In the genomic region with DNA sequence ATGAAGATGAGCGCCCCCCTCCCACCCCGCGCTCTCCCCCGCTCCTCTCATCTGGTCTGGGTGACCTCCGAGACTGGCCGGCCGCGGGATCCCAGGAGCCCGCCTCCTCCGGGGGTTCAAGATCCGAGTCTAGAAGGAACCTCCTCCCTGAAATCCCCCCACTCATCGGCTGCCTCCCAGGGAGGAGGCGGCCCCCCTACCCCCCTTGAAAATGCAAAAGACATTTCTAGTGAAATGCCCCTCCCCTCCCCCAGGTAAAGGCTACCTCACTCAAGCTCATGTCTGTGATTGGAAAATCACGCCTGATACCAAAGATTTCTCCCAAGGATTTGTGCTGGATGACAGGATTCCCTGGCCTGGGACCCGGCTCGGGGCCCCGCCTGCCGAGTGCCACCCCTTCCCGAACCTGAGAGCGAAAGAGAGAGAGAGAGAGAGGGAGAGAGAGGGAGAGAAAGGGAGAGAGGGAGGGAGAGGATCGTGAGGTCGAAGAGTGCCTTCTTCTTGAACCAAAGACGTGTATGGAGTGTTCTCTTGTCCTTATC, we compare ENCODE assay signal across 1 cellular context.
TF ChIP-seq lines count a peak whose summit lies in the region.

No MANE protein-coding gene starts in this region.

TF ChIP-seq in WTC11, 78 proteins besides CTCF, POLR2A, EP300 and RAD21 (continued from another document):
- TF ChIP-seq, protein P1, sequence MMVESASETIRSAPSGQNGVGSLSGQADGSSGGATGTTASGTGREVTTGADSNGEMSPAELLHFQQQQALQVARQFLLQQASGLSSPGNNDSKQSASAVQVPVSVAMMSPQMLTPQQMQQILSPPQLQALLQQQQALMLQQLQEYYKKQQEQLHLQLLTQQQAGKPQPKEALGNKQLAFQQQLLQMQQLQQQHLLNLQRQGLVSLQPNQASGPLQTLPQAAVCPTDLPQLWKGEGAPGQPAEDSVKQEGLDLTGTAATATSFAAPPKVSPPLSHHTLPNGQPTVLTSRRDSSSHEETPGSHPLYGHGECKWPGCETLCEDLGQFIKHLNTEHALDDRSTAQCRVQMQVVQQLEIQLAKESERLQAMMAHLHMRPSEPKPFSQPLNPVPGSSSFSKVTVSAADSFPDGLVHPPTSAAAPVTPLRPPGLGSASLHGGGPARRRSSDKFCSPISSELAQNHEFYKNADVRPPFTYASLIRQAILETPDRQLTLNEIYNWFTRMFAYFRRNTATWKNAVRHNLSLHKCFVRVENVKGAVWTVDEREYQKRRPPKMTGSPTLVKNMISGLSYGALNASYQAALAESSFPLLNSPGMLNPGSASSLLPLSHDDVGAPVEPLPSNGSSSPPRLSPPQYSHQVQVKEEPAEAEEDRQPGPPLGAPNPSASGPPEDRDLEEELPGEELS (CRISPR knock-in tag; IDR thresholded peaks at IDR 0.05), result no peak
- TF ChIP-seq MXD4 (CRISPR knock-in tag; IDR thresholded peaks at IDR 0.05; ENCODE audit: borderline replicate concordance) (no peak), AR (CRISPR knock-in tag; IDR thresholded peaks at IDR 0.05) (no peak), NFE2L1 (CRISPR knock-in tag; IDR thresholded peaks at IDR 0.05) (no peak), NR1H2 (CRISPR knock-in tag; IDR thresholded peaks at IDR 0.05) (no peak), KAT7 (CRISPR knock-in tag; IDR thresholded peaks at IDR 0.05; ENCODE audit: borderline replicate concordance) (no peak), ZBTB21 (CRISPR knock-in tag; IDR thresholded peaks at IDR 0.05; ENCODE audit: borderline replicate concordance) (no peak), ZNF671 (CRISPR knock-in tag; IDR thresholded peaks at IDR 0.05) (no peak), MYBL2 (CRISPR knock-in tag; IDR thresholded peaks at IDR 0.05) (no peak), MLX (CRISPR knock-in tag; IDR thresholded peaks at IDR 0.05) (no peak), IRF2 (CRISPR knock-in tag; IDR thresholded peaks at IDR 0.05; ENCODE audit: borderline replicate concordance, low read depth) (no peak), EMX1 (CRISPR knock-in tag; IDR thresholded peaks at IDR 0.05) (no peak), NFATC4 (CRISPR knock-in tag; IDR thresholded peaks at IDR 0.05) (no peak), GABPB1 (CRISPR knock-in tag; IDR thresholded peaks at IDR 0.05) (no peak), ZNF512 (CRISPR knock-in tag; IDR thresholded peaks at IDR 0.05; ENCODE audit: borderline replicate concordance) (no peak), ZNF532 (CRISPR knock-in tag; IDR thresholded peaks at IDR 0.05; ENCODE audit: borderline replicate concordance) (no peak), CDX4 (CRISPR knock-in tag; IDR thresholded peaks at IDR 0.05; ENCODE audit: borderline replicate concordance) (no peak)
- TF ChIP-seq, protein P2, sequence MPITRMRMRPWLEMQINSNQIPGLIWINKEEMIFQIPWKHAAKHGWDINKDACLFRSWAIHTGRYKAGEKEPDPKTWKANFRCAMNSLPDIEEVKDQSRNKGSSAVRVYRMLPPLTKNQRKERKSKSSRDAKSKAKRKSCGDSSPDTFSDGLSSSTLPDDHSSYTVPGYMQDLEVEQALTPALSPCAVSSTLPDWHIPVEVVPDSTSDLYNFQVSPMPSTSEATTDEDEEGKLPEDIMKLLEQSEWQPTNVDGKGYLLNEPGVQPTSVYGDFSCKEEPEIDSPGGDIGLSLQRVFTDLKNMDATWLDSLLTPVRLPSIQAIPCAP (CRISPR knock-in tag; IDR thresholded peaks at IDR 0.05), result no peak
- TF ChIP-seq, protein P3, sequence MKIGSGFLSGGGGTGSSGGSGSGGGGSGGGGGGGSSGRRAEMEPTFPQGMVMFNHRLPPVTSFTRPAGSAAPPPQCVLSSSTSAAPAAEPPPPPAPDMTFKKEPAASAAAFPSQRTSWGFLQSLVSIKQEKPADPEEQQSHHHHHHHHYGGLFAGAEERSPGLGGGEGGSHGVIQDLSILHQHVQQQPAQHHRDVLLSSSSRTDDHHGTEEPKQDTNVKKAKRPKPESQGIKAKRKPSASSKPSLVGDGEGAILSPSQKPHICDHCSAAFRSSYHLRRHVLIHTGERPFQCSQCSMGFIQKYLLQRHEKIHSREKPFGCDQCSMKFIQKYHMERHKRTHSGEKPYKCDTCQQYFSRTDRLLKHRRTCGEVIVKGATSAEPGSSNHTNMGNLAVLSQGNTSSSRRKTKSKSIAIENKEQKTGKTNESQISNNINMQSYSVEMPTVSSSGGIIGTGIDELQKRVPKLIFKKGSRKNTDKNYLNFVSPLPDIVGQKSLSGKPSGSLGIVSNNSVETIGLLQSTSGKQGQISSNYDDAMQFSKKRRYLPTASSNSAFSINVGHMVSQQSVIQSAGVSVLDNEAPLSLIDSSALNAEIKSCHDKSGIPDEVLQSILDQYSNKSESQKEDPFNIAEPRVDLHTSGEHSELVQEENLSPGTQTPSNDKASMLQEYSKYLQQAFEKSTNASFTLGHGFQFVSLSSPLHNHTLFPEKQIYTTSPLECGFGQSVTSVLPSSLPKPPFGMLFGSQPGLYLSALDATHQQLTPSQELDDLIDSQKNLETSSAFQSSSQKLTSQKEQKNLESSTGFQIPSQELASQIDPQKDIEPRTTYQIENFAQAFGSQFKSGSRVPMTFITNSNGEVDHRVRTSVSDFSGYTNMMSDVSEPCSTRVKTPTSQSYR (CRISPR knock-in tag; IDR thresholded peaks at IDR 0.05), result no peak
